10 cellular contexts compared by ENCODE assay signal in the genomic region with DNA sequence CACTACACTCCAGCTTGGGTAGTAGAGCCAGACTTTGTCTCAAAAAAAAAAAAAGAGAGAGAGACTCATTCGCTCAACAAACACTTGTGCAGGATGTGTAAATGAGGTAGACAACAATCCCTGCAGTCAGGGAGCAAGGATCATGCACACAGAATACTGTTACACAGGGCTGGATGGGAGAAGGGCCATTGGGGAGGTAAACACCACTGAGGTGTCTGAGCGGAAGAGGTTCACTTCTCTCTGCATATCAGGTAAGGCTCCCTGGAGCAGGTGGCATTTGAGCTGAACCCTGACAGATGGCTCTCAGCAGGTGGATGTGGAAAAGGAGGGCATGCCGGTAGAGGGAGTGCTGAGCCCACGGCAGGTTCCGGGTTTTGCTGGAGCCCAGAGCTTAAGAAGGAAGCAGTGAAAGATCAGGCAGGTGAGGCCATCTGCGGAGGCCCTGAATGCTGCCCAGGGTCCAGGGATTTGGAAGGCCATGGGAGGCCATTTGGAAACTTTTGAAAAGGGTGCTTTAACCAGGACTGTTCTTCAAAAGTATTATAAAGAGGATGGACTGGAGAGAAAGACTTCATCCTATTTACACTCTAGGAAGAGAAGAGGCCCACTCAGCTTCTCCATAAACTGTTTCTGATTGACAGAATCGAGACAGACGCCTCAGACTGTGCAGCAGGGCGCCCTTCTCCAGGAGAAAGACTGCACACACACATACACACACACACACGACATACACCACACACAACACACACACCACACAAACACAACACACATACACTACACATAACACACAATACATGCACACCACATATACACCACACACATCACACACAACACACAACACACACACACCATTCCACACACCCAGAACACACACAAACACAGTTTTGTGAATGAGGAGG.
DNase-seq lines count a peak whose midpoint lies in the region; ATAC-seq, FAIRE-seq and TF ChIP-seq lines count a peak whose summit lies in the region.
"Had no signal": no experiment of that assay in that cellular context is flagged by ENCODE, and none has a peak within 500 bp of the region (broad histone marks: within the 10 kb centered on the region; RNA-seq: fewer than 3 reads in every experiment).

No MANE protein-coding gene starts in this region.

- H3K9ac ChIP-seq in kidney (ENCODE audit: low read length in 2 of 2) = no peak overlapping the region

- peaks cover 0 to 5% (median 0%) of the 10 kb centered on the region in 4 donors for H3K27me3 ChIP-seq in esophagus muscularis mucosa
- H3K27me3 ChIP-seq: SJSA1 had no signal

- intact Hi-C loops in kidney (cut with DNase I) (no loop called here), esophagus muscularis mucosa (cut with DNase I) (no loop called here)

- no peak for FAIRE-seq in kidney (lab: Jason Lieb, UNC)

- no peaks in the 10 kb centered on the region for H3K27me3 Mint-ChIP-seq in activated T-cell treated with anti-CD3 and anti-CD28 coated beads, Interleukin-2, amount 50 U/mL, for 24 hours

- no peak for TF ChIP-seq POLR2A in esophagus muscularis mucosa (IDR thresholded peaks at IDR 0.05; ENCODE audit: low read depth)

- H3K9me3 Mint-ChIP-seq in activated T-cell treated with anti-CD3 and anti-CD28 coated beads, Interleukin-2, amount 50 U/mL, for 24 hours = peaks cover 2% of the 10 kb centered on the region

- TF ChIP-seq CTCF in kidney (IDR thresholded peaks at IDR 0.05; ENCODE audit: borderline replicate concordance, extremely low read depth, insufficient read depth) = peak; percentile 25
- TF ChIP-seq CTCF in esophagus muscularis mucosa (IDR thresholded peaks at IDR 0.05) = peak in 1 of 3 experiments; percentile 33

- no peaks in the 10 kb centered on the region for H3K36me3 Mint-ChIP-seq in activated T-cell treated with anti-CD3 and anti-CD28 coated beads, Interleukin-2, amount 50 U/mL, for 24 hours (ENCODE audit: low read depth)

- no peaks in the 10 kb centered on the region for H3K36me3 ChIP-seq in kidney (ENCODE audit: control insufficient read depth in 1 of 2, insufficient read depth in 2 of 2, low read length in 2 of 2)
- no peaks in the 10 kb centered on the region for H3K36me3 ChIP-seq in esophagus muscularis mucosa
- H3K36me3 ChIP-seq: SJSA1 had no signal

- no peak for TF ChIP-seq EP300 in esophagus muscularis mucosa (IDR thresholded peaks at IDR 0.05)

- H3K4me3 Mint-ChIP-seq in activated T-cell treated with anti-CD3 and anti-CD28 coated beads, Interleukin-2, amount 50 U/mL, for 24 hours = no peak overlapping the region

- H3K4me3 ChIP-seq in kidney (ENCODE audit: low read length in 2 of 2) (no peak overlapping the region), esophagus muscularis mucosa (no peak overlapping the region)
- H3K4me3 ChIP-seq: SJSA1 had no signal

- 52% methylated on average over 10 of the region's 10 CpGs for WGBS in esophagus muscularis mucosa

- H3K9me3 ChIP-seq in kidney (ENCODE audit: control insufficient read depth in 1 of 2, low read length in 2 of 2) (no peaks in the 10 kb centered on the region), esophagus muscularis mucosa (no peaks in the 10 kb centered on the region)
- H3K9me3 ChIP-seq: SJSA1 had no signal

- H3K27ac Mint-ChIP-seq in activated T-cell treated with anti-CD3 and anti-CD28 coated beads, Interleukin-2, amount 50 U/mL, for 24 hours = peak overlapping the region; percentile 68

- DNase-seq in EL (peak; percentile 31), NCI-H748 treated with DMSO at 0.1 percent for 48 hours (lab: John Stamatoyannopoulos, UW) (peak; percentile 97), kidney (no peak), esophagus muscularis mucosa (ENCODE audit: extremely low spot score) (no peak)
- peak; percentile 35 for DNase-seq in activated T-cell treated with anti-CD3 and anti-CD28 coated beads, Interleukin-2, amount 50 U/mL, for 24 hours
- no peak for DNase-seq in central memory CD4-positive, alpha-beta T cell
- DNase-seq: left cardiac atrium had no signal

- ATAC-seq in HG03175 (IDR thresholded peaks at IDR 0.05; ENCODE audit: unreplicated experiment) = peak; percentile 66
- ATAC-seq in HG02571 (IDR thresholded peaks at IDR 0.05; ENCODE audit: unreplicated experiment) = no peak

- H3K27ac ChIP-seq in kidney (ENCODE audit: low read depth in 2 of 2, low read length in 2 of 2) (no peak overlapping the region), esophagus muscularis mucosa (replicated peaks in 1 of 4) (no peak overlapping the region)
- H3K27ac ChIP-seq: SJSA1 had no signal

- H3K4me1 Mint-ChIP-seq in activated T-cell treated with anti-CD3 and anti-CD28 coated beads, Interleukin-2, amount 50 U/mL, for 24 hours (ENCODE audit: low read depth) = peaks cover 4% of the 10 kb centered on the region

- H3K4me1 ChIP-seq in kidney (ENCODE audit: control insufficient read depth in 1 of 2, insufficient read depth in 1 of 2, low read depth in 1 of 2, low read length in 2 of 2) (peaks cover 16% of the 10 kb centered on the region in 2 donors), esophagus muscularis mucosa (peaks cover 0 to 7% (median 6%) of the 10 kb centered on the region in 4 donors)

Comparison
In these comparisons a context has a peak if more than half of its experiments do, and no peak if none do; other contexts are left out.
1. DNase-seq: peak in EL (single experiment), NCI-H748 treated with DMSO at 0.1 percent for 48 hours (single experiment) and activated T-cell treated with anti-CD3 and anti-CD28 coated beads, Interleukin-2, amount 50 U/mL, for 24 hours (single experiment); none in kidney (single experiment), central memory CD4-positive, alpha-beta T cell (single experiment) and esophagus muscularis mucosa (single experiment).